Comparison of ENCODE assay signal across 1 cellular context in genomic region chr9:112380771-112381181, GRCh38.
TF ChIP-seq lines count a peak whose summit lies in the region.

No MANE protein-coding gene starts in this region.

TF ChIP-seq in GM12878, 131 proteins besides CTCF, POLR2A, EP300 and RAD21 (continued from another document):
- TF ChIP-seq, protein P1, sequence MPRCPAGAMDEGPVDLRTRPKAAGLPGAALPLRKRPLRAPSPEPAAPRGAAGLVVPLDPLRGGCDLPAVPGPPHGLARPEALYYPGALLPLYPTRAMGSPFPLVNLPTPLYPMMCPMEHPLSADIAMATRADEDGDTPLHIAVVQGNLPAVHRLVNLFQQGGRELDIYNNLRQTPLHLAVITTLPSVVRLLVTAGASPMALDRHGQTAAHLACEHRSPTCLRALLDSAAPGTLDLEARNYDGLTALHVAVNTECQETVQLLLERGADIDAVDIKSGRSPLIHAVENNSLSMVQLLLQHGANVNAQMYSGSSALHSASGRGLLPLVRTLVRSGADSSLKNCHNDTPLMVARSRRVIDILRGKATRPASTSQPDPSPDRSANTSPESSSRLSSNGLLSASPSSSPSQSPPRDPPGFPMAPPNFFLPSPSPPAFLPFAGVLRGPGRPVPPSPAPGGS (IDR thresholded peaks at IDR 0.05; ENCODE audit: borderline replicate concordance, insufficient read depth, low read depth, low read length, poor library complexity, severe bottlenecking) = no peak
- TF ChIP-seq PBX3 (IDR thresholded peaks at IDR 0.05; ENCODE audit: insufficient replicate concordance, low read depth, low read length) (peak; percentile 52), IRF3 (IDR thresholded peaks at IDR 0.05) (no peak), GABPA (IDR thresholded peaks at IDR 0.05; ENCODE audit: low read depth) (peak; percentile 34; the same call in 1 of the 2 replicates), YY1 (IDR thresholded peaks at IDR 0.05; ENCODE audit: low read depth, low read length) (no peak), ATF2 (IDR thresholded peaks at IDR 0.05; ENCODE audit: low read length) (0 out of 2 replicates have a peak, but pooled peaks have one; percentile 14), POLR2AphosphoS5 (IDR thresholded peaks at IDR 0.05; ENCODE audit: low read length) (0 out of 2 replicates have a peak, but pooled peaks have one; percentile 42), KAT2A (conservative IDR thresholded peaks at IDR 0.05; ENCODE audit: control insufficient read depth, low read depth, low read length) (no peak), BCL11A (IDR thresholded peaks at IDR 0.05; ENCODE audit: low read depth, low read length) (no peak), IKZF1 (conservative IDR thresholded peaks at IDR 0.05) (no peak), ELK1 (IDR thresholded peaks at IDR 0.05; ENCODE audit: low read depth, low read length) (no peak), MEF2A (IDR thresholded peaks at IDR 0.05; ENCODE audit: insufficient read depth, low read depth, low read length) (peak; percentile 85), CREB1 (IDR thresholded peaks at IDR 0.05; ENCODE audit: low read depth) (0 out of 2 replicates have a peak, but pooled peaks have one; percentile 5), SUZ12 (IDR thresholded peaks at IDR 0.05; ENCODE audit: unreplicated experiment) (no peak), IKZF2 (IDR thresholded peaks at IDR 0.05) (0 out of 4 replicates have a peak, but pooled peaks of 1 of the 2 experiments have one; percentile 8), ZNF384 (IDR thresholded peaks at IDR 0.05; ENCODE audit: borderline replicate concordance, low read depth, low read length) (no peak), MEF2B (IDR thresholded peaks at IDR 0.05; ENCODE audit: partially characterized antibody, poor library complexity, severe bottlenecking) (peak; percentile 40), ZNF687 (IDR thresholded peaks at IDR 0.05) (no peak)
- TF ChIP-seq, protein P2, sequence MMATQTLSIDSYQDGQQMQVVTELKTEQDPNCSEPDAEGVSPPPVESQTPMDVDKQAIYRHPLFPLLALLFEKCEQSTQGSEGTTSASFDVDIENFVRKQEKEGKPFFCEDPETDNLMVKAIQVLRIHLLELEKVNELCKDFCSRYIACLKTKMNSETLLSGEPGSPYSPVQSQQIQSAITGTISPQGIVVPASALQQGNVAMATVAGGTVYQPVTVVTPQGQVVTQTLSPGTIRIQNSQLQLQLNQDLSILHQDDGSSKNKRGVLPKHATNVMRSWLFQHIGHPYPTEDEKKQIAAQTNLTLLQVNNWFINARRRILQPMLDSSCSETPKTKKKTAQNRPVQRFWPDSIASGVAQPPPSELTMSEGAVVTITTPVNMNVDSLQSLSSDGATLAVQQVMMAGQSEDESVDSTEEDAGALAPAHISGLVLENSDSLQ (IDR thresholded peaks at IDR 0.05) = peak; percentile 90
